ENCODE assay signal across 16 cellular contexts in the genomic region with DNA sequence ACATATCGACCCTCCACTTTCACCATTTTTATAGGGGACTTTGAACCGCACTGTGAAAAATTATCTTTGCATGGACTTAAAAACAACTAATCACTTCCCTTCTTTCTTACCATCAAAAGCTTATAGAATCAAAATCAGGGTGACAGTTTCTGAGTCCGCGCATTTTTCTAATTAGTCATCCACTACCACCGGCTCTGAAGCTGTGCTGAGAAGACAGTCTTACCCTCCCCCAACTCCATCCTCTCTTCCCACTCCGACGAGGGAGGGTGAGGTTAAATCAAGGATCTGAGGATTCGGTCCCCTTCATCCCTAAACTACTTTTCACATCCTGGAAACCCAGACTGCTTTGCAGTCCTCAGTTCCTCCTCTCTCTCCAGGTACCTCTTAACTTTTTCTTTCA.
"Had no signal": no experiment of that assay in that cellular context is flagged by ENCODE, and none has a peak within 500 bp of the region (broad histone marks: within the 10 kb centered on the region; RNA-seq: fewer than 3 reads in every experiment).

No MANE protein-coding gene starts in this region.

- H3K27me3 Mint-ChIP-seq: activated CD4-positive, alpha-beta memory T cell treated with anti-CD3 and anti-CD28 coated beads, Interleukin-2, amount 10 ng/mL, durations not matched to agents 7 days and 5 days; activated naive CD4-positive, alpha-beta T cell treated with anti-CD3 and anti-CD28 coated beads, Interleukin-2, amount 10 ng/mL, durations not matched to agents 7 days and 5 days; naive thymus-derived CD8-positive, alpha-beta T cell had no signal

- H3K9me3 Mint-ChIP-seq: activated CD4-positive, alpha-beta memory T cell treated with anti-CD3 and anti-CD28 coated beads, Interleukin-2, amount 10 ng/mL, durations not matched to agents 7 days and 5 days; activated naive CD4-positive, alpha-beta T cell treated with anti-CD3 and anti-CD28 coated beads, Interleukin-2, amount 10 ng/mL, durations not matched to agents 7 days and 5 days; activated T-helper 1 cell treated with anti-CD3 and anti-CD28 coated beads, Interleukin-12 subunit alpha, Interleukin-12 subunit beta, Interleukin-2, Interleukin-4 antibody, amounts not matched to agents 30 ng/mL and 10 ng/mL and 1 ng/mL, durations not matched to agents 14 hours and 24 hours and 36 hours; WTC11 had no signal

- ATAC-seq: body of pancreas; esophagus mucosa; naive thymus-derived CD8-positive, alpha-beta T cell; WTC11 had no signal

- DNase-seq: activated CD4-positive, alpha-beta memory T cell treated with anti-CD3 and anti-CD28 coated beads, Interleukin-2, amount 10 ng/mL, durations not matched to agents 7 days and 5 days; activated CD4-positive, alpha-beta T cell treated with anti-CD3 and anti-CD28 coated beads for 4 hours; activated naive CD4-positive, alpha-beta T cell treated with anti-CD3 and anti-CD28 coated beads, Interleukin-2, amount 10 ng/mL, durations not matched to agents 7 days and 5 days; amniotic stem cell; body of pancreas; colonic mucosa; naive thymus-derived CD8-positive, alpha-beta T cell; nucleus accumbens; stimulated activated CD4-positive, alpha-beta T cell treated with anti-CD3 and anti-CD28 coated beads, Interleukin-4, amount 100 ng/mL, for 24 hours; stimulated activated naive CD4-positive, alpha-beta T cell treated with Interleukin-2 at 50 U/mL for 16 hours; T-helper 2 cell; upper lobe of left lung had no signal

- H3K9me3 ChIP-seq: body of pancreas, colonic mucosa, right atrium auricular region, upper lobe of left lung had no signal

- H3K4me3 Mint-ChIP-seq: activated CD4-positive, alpha-beta memory T cell treated with anti-CD3 and anti-CD28 coated beads, Interleukin-2, amount 10 ng/mL, durations not matched to agents 7 days and 5 days; activated naive CD4-positive, alpha-beta T cell treated with anti-CD3 and anti-CD28 coated beads, Interleukin-2, amount 10 ng/mL, durations not matched to agents 7 days and 5 days; WTC11 had no signal

- H3K27ac Mint-ChIP-seq: activated CD4-positive, alpha-beta memory T cell treated with anti-CD3 and anti-CD28 coated beads, Interleukin-2, amount 10 ng/mL, durations not matched to agents 7 days and 5 days; activated naive CD4-positive, alpha-beta T cell treated with anti-CD3 and anti-CD28 coated beads, Interleukin-2, amount 10 ng/mL, durations not matched to agents 7 days and 5 days had no signal
